Comparison of ENCODE assay signal across 1 cellular context in the genomic region with DNA sequence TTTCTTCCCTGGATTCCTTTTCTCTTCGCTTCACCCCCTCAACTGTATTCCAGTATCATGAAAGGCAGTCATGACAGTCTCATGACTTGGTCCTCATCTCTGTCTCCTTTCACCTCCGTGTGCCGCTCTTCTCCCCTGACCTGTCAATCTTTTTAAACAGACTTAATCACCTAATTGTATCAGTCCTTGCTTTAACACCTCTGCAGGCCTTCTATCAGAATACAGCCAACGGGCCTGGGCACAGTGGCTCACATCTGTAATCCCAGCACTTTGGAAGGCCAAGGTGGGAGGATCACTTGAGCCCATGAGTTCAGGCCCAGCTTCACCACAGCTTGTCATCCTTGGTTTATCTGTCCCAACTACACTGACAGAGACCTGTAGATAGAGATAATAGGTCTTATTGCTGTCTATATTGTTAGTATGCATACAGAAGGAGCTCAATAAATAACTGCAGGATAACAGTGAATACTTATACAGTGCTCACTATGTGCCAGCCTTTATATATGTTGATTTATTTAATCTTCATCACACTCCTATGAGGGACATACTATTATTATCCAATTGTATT.
TF ChIP-seq lines count a peak whose summit lies in the region.

No MANE protein-coding gene starts in this region.

TF ChIP-seq in H1, 55 proteins besides CTCF, POLR2A, EP300 and RAD21:
- no peak for TF ChIP-seq NANOG (IDR thresholded peaks at IDR 0.05; ENCODE audit: insufficient read depth, low read depth, low read length, poor library complexity, severe bottlenecking)
- TF ChIP-seq CHD1 (IDR thresholded peaks at IDR 0.05; ENCODE audit: low read depth, low read length) = no peak
- TF ChIP-seq TBP (IDR thresholded peaks at IDR 0.05; ENCODE audit: low read depth, low read length) = no peak
- no peak for TF ChIP-seq BCL11A (IDR thresholded peaks at IDR 0.05; ENCODE audit: low read depth in 2 of 2, low read length in 2 of 2)
- TF ChIP-seq RBBP5 (IDR thresholded peaks at IDR 0.05; ENCODE audit: borderline replicate concordance, low read depth, low read length) = no peak
- TF ChIP-seq KDM5A (IDR thresholded peaks at IDR 0.05; ENCODE audit: low read length) = no peak
- no peak for TF ChIP-seq SIRT6 (IDR thresholded peaks at IDR 0.05; ENCODE audit: low read length)
- no peak for TF ChIP-seq SIX5 (IDR thresholded peaks at IDR 0.05; ENCODE audit: low read depth, low read length)
- TF ChIP-seq EZH2 (IDR thresholded peaks at IDR 0.05; ENCODE audit: low read depth, low read length, severe bottlenecking) = no peak
- no peak for TF ChIP-seq E2F6 (IDR thresholded peaks at IDR 0.05)
- no peak for TF ChIP-seq TEAD4 (IDR thresholded peaks at IDR 0.05; ENCODE audit: low read depth, low read length)
- no peak for TF ChIP-seq CHD7 (IDR thresholded peaks at IDR 0.05; ENCODE audit: insufficient replicate concordance, low read length)
- no peak for TF ChIP-seq TCF12 (IDR thresholded peaks at IDR 0.05; ENCODE audit: low read depth, low read length)
- no peak for TF ChIP-seq EGR1 (IDR thresholded peaks at IDR 0.05; ENCODE audit: borderline replicate concordance, low read depth, low read length)
- TF ChIP-seq CBX5 (IDR thresholded peaks at IDR 0.05; ENCODE audit: low read depth, low read length) = no peak
- TF ChIP-seq GABPA (IDR thresholded peaks at IDR 0.05; ENCODE audit: borderline replicate concordance, insufficient read depth, low read length) = no peak
